Comparison of ENCODE assay signal across 13 cellular contexts in genomic region chr9:137262173-137262908, GRCh38. TPM values are rescaled to one million over a fixed set of nuclear protein-coding genes. Genes with fewer than 3 reads are reported as not detected.
DNase-seq lines count a peak whose midpoint lies in the region; ATAC-seq, FAIRE-seq and TF ChIP-seq lines count a peak whose summit lies in the region.
"Not testable (repeated sequence)": the region's sequence is repeated elsewhere in the genome, so short reads cannot be mapped to it uniquely, and the experiment has no call there.
"Had no signal": no experiment of that assay in that cellular context is flagged by ENCODE, and none has a peak within 500 bp of the region (broad histone marks: within the 10 kb centered on the region; RNA-seq: fewer than 3 reads in every experiment).

No MANE protein-coding gene starts in this region.

- H3K9me3 ChIP-seq in SK-N-SH; mammary epithelial cell (replicated peaks; ENCODE audit: insufficient read depth, low read length); gastrocnemius medialis: not testable (repeated sequence)

- H3K4me1 ChIP-seq in SK-N-SH (ENCODE audit: control insufficient read depth in 1 of 2, insufficient read depth in 2 of 2, low read depth in 1 of 2, low read length in 1 of 2); mammary epithelial cell (ENCODE audit: insufficient read depth, low read length); gastrocnemius medialis: not testable (repeated sequence)

- DNase-seq in GM06990 (ENCODE audit: extremely low read depth, insufficient read length); SK-N-SH; mammary epithelial cell; gastrocnemius medialis: not testable (repeated sequence)
- DNase-seq in NCI-H1417 (lab: John Stamatoyannopoulos, UW) = peak in 2 of 3 experiments; percentile 17 to 53
- peak; percentile 62 for DNase-seq in fibroblast of pulmonary artery (ENCODE audit: low read depth)
- peak; percentile 60 for DNase-seq in left kidney (ENCODE audit: low read depth, low spot score)

- in situ Hi-C loops in mammary epithelial cell (cut with MboI; ENCODE audit: low sequenced_read_pairs in 2 of 2); gastrocnemius medialis (cut with MboI; ENCODE audit: low sequenced_read_pairs in 4 of 4): not testable (repeated sequence)

- TF ChIP-seq CTCF in GM06990 (IDR thresholded peaks at IDR 0.05; ENCODE audit: insufficient read depth, low read length, poor library complexity, severe bottlenecking) = peak; percentile 27
- peak; percentile 49 for TF ChIP-seq CTCF in SK-N-SH (IDR thresholded peaks at IDR 0.05)
- TF ChIP-seq CTCF in mammary epithelial cell (conservative IDR thresholded peaks at IDR 0.05 in 1 of 2, IDR thresholded peaks at IDR 0.05 in 1 of 2; ENCODE audit: extremely low read depth in 1 of 2, insufficient read depth in 1 of 2, low read depth in 1 of 2, low read length in 2 of 2) = peak; percentile 17 to 47
- TF ChIP-seq CTCF in fibroblast of pulmonary artery (IDR thresholded peaks at IDR 0.05; ENCODE audit: low read length, missing control alignments) = peak; percentile 38
- peak; percentile 45 to 67 (median 53) for TF ChIP-seq CTCF in gastrocnemius medialis (IDR thresholded peaks at IDR 0.05 in 4 of 5, conservative IDR thresholded peaks at IDR 0.05 in 1 of 5)

- H3K9me2 ChIP-seq in SK-N-SH = not testable (repeated sequence)

- H4K20me1 ChIP-seq in SK-N-SH (ENCODE audit: insufficient read depth); mammary epithelial cell (ENCODE audit: insufficient read depth, low read length): not testable (repeated sequence)

- H2AFZ ChIP-seq in SK-N-SH (ENCODE audit: low read depth); mammary epithelial cell (ENCODE audit: low read depth, low read length): not testable (repeated sequence)

- not testable (repeated sequence) for BruUV-seq in mammary epithelial cell (replicated peaks; lab: Mats Ljungman, UMichigan)

- FAIRE-seq in A204.1 (lab: Jason Lieb, UNC) = peak; percentile 27

- peaks cover 26% of the 10 kb centered on the region for H3K79me2 ChIP-seq in SK-N-SH (ENCODE audit: insufficient read depth)
- H3K79me2 ChIP-seq in mammary epithelial cell (ENCODE audit: insufficient read depth, low read length) = peaks cover 14% of the 10 kb centered on the region

- POLR2A ChIA-PET in SK-N-SH (lab: Yijun Ruan, JAX) = interaction anchor here (0.8 to 1.6 kb wide), 2 partner anchors 11 to 22 kb away, joined by 3 to 8 read pairs; partner anchors contain the start of gene TUBB4B

- not testable (repeated sequence) for TF ChIP-seq EP300 in SK-N-SH (IDR thresholded peaks at IDR 0.05; ENCODE audit: borderline replicate concordance in 1 of 2, low read depth in 1 of 2, low read length in 1 of 2)

- dilution Hi-C loops in mammary epithelial cell (cut with HindIII; ENCODE audit: low sequenced_read_pairs) = not testable (repeated sequence)

- peaks cover 20% of the 10 kb centered on the region for H3K36me3 ChIP-seq in GM06990 (ENCODE audit: control insufficient read depth, insufficient read depth, low read length)
- peaks cover 15 to 29% of the 10 kb centered on the region in 2 experiments for H3K36me3 ChIP-seq in SK-N-SH (replicated peaks in 1 of 2; ENCODE audit: control insufficient read depth in 1 of 2, insufficient read depth in 2 of 2, low read length in 1 of 2)
- not testable (repeated sequence) for H3K36me3 ChIP-seq in mammary epithelial cell (ENCODE audit: insufficient read depth, low read length)
- peaks cover 0 to 47% of the 10 kb centered on the region in 2 donors for H3K36me3 ChIP-seq in gastrocnemius medialis

- not testable (repeated sequence) for H3K27me3 ChIP-seq in GM06990 (replicated peaks; ENCODE audit: control insufficient read depth, insufficient read depth, low read length); SK-N-SH (ENCODE audit: insufficient read depth); mammary epithelial cell (ENCODE audit: insufficient read depth, low read length); gastrocnemius medialis

- H3K4me3 ChIP-seq in GM06990 (replicated peaks; ENCODE audit: low read depth, low read length); SK-N-SH (ENCODE audit: low read depth in 2 of 2, low read length in 1 of 2); mammary epithelial cell (replicated peaks in 1 of 3; ENCODE audit: insufficient read depth in 1 of 3, low read depth in 2 of 3, low read length in 3 of 3); fibroblast of pulmonary artery (replicated peaks; ENCODE audit: low read depth, low read length); gastrocnemius medialis: not testable (repeated sequence)

- H3K27ac ChIP-seq in SK-N-SH (ENCODE audit: low read depth in 2 of 2, low read length in 1 of 2); mammary epithelial cell (ENCODE audit: insufficient read depth, low read depth, low read length): not testable (repeated sequence)
- H3K27ac ChIP-seq in gastrocnemius medialis = peak overlapping the region in 2 of 4 donors; percentile 25 to 26

- H3K9ac ChIP-seq in SK-N-SH; mammary epithelial cell (ENCODE audit: insufficient read depth, low read length): not testable (repeated sequence)

- H3F3A ChIP-seq in SK-N-SH (replicated peaks; ENCODE audit: insufficient read depth) = not testable (repeated sequence)

- not testable (repeated sequence) for ATAC-seq in gastrocnemius medialis

- TF ChIP-seq RAD21 in SK-N-SH (IDR thresholded peaks at IDR 0.05; ENCODE audit: low read length) = peak; percentile 20; the same call in 1 of the 2 replicates

- intact Hi-C loops in mammary epithelial cell (cut with micrococcal nuclease) = loop anchor here (2.0 kb wide), 1 partner anchor 62 kb away; the partner anchor contains the start of gene TPRN
- intact Hi-C loops in gastrocnemius medialis (cut with DNase I; ENCODE audit: low total_unique reads) = loop anchor here (2.0 kb wide), 1 partner anchor 26 kb away; no protein-coding TSS in a partner anchor

- TF ChIP-seq POLR2A in gastrocnemius medialis (IDR thresholded peaks at IDR 0.05) = not testable (repeated sequence)

- CTCF ChIA-PET in SK-N-SH (lab: Yijun Ruan, JAX) = interaction anchor here (3.1 kb wide), 2 partner anchors 11 to 25 kb away, joined by 18 to 26 read pairs; no protein-coding TSS in a partner anchor
- CTCF ChIA-PET in mammary epithelial cell (lab: Charles Lee; ENCODE audit: low non-redundant PET) = not testable (repeated sequence)

- WGBS in SK-N-SH (ENCODE audit: low lambda C conversion rate) = 51% methylated on average over 6 of the region's 15 CpGs
- 43% methylated on average over 13 of the region's 15 CpGs for WGBS in mammary epithelial cell (ENCODE audit: low coverage, missing lambda C conversion rate)

- not testable (repeated sequence) for H3K4me2 ChIP-seq in SK-N-SH; mammary epithelial cell (ENCODE audit: insufficient read depth, low read depth, low read length)

TF ChIP-seq in SK-N-SH, 30 proteins besides CTCF, POLR2A, EP300 and RAD21 (continues in another document):
- TF ChIP-seq ZBTB33 (IDR thresholded peaks at IDR 0.05; ENCODE audit: borderline replicate concordance, low read depth) = 0 out of 2 replicates have a peak, but pooled peaks have one; percentile 31

RNA-seq across cellular contexts. Expression of gene NELFB, which starts 7.2 kb away (rescaled TPM):
- 52.6 and 62.7 TPM in 2 replicates for polyA plus RNA-seq in SK-N-SH (2012; rRNA removed)
- 25.6 and 50.6 TPM in 2 replicates for polyA plus RNA-seq in SK-N-SH (2012; cell fraction: cytosol; rRNA removed)
- polyA plus RNA-seq in SK-N-SH (2012; cell fraction: nucleus; rRNA removed) = 57.4 and 62.4 TPM in 2 replicates
- total RNA-seq in mammary epithelial cell = 10 to 100 TPM; 39.5 to 54.9 TPM
- 44.4 TPM for polyA plus RNA-seq in mammary epithelial cell
- polyA minus RNA-seq in mammary epithelial cell = 37.9 TPM
- 10 to 100 TPM; 21.6 to 61.5 (median 39.4) TPM for total RNA-seq in gastrocnemius medialis

RNA-seq across cellular contexts. Expression of gene STPG3, which starts 11.3 kb away (rescaled TPM):
- polyA plus RNA-seq in SK-N-SH (2012; rRNA removed) (not detected in 2 replicates), mammary epithelial cell (not detected)
- not detected in 2 replicates for polyA plus RNA-seq in SK-N-SH (2012; cell fraction: cytosol; rRNA removed)
- polyA plus RNA-seq in SK-N-SH (2012; cell fraction: nucleus; rRNA removed) = not detected in 2 replicates
- total RNA-seq in mammary epithelial cell (not detected), gastrocnemius medialis (not detected)
- not detected for polyA minus RNA-seq in mammary epithelial cell
- total RNA-seq: activated CD4-positive, alpha-beta memory T cell treated with anti-CD3 and anti-CD28 coated beads for 36 hours; activated T-helper 17 cell treated with anti-CD3 and anti-CD28 coated beads, Interleukin-2, amount 50 U/mL, for 72 hours; ascending aorta; naive thymus-derived CD8-positive, alpha-beta T cell had no signal
- polyA plus RNA-seq: naive thymus-derived CD8-positive, alpha-beta T cell had no signal

RNA-seq across cellular contexts. Expression of gene TOR4A, which starts 15.2 kb away (rescaled TPM):
- polyA plus RNA-seq in SK-N-SH (2012; rRNA removed) (0.81 and 0.99 TPM in 2 replicates), mammary epithelial cell (0.11 TPM)
- polyA plus RNA-seq in SK-N-SH (2012; cell fraction: cytosol; rRNA removed) = 0.36 and 0.62 TPM in 2 replicates
- 2.2 and 3.4 TPM in 2 replicates for polyA plus RNA-seq in SK-N-SH (2012; cell fraction: nucleus; rRNA removed)
- total RNA-seq in mammary epithelial cell (1 to 10 TPM in 1 of 2 donors, under 1 TPM in 1; 0.73 to 1.5 TPM), gastrocnemius medialis (1 to 10 TPM; 1.2 to 2.8 (median 1.7) TPM)
- polyA minus RNA-seq in mammary epithelial cell = not detected

RNA-seq across cellular contexts. Expression of gene TUBB4B, which starts 21.3 kb away (rescaled TPM):
- polyA plus RNA-seq in SK-N-SH (2012; rRNA removed) (415 and 508 TPM in 2 replicates), mammary epithelial cell (853 TPM)
- 249 and 391 TPM in 2 replicates for polyA plus RNA-seq in SK-N-SH (2012; cell fraction: cytosol; rRNA removed)
- 385 and 387 TPM in 2 replicates for polyA plus RNA-seq in SK-N-SH (2012; cell fraction: nucleus; rRNA removed)
- total RNA-seq in mammary epithelial cell (100 to 1,000 TPM; 177 to 464 TPM), gastrocnemius medialis (100 to 1,000 TPM; 222 to 495 (median 363) TPM)
- 613 TPM for polyA minus RNA-seq in mammary epithelial cell

RNA-seq across cellular contexts. Expression of gene SLC34A3, which starts 31.6 kb away (rescaled TPM):
- polyA plus RNA-seq in SK-N-SH (2012; rRNA removed) (0.06 TPM in 1 of 2 replicates, not detected in the other), mammary epithelial cell (not detected)
- 0.01 TPM in 2 replicates for polyA plus RNA-seq in SK-N-SH (2012; cell fraction: cytosol; rRNA removed)
- polyA plus RNA-seq in SK-N-SH (2012; cell fraction: nucleus; rRNA removed) = 0.07 and 0.18 TPM in 2 replicates
- total RNA-seq in mammary epithelial cell (not detected), gastrocnemius medialis (not detected)
- not detected for polyA minus RNA-seq in mammary epithelial cell
- total RNA-seq: activated CD4-positive, alpha-beta memory T cell treated with anti-CD3 and anti-CD28 coated beads for 36 hours; activated T-helper 17 cell treated with anti-CD3 and anti-CD28 coated beads, Interleukin-2, amount 50 U/mL, for 72 hours; ascending aorta; naive thymus-derived CD8-positive, alpha-beta T cell; Right ventricle myocardium superior had no signal
- polyA plus RNA-seq: naive thymus-derived CD8-positive, alpha-beta T cell had no signal
